ENCODE assay signal across 8 cellular contexts in the genomic region with DNA sequence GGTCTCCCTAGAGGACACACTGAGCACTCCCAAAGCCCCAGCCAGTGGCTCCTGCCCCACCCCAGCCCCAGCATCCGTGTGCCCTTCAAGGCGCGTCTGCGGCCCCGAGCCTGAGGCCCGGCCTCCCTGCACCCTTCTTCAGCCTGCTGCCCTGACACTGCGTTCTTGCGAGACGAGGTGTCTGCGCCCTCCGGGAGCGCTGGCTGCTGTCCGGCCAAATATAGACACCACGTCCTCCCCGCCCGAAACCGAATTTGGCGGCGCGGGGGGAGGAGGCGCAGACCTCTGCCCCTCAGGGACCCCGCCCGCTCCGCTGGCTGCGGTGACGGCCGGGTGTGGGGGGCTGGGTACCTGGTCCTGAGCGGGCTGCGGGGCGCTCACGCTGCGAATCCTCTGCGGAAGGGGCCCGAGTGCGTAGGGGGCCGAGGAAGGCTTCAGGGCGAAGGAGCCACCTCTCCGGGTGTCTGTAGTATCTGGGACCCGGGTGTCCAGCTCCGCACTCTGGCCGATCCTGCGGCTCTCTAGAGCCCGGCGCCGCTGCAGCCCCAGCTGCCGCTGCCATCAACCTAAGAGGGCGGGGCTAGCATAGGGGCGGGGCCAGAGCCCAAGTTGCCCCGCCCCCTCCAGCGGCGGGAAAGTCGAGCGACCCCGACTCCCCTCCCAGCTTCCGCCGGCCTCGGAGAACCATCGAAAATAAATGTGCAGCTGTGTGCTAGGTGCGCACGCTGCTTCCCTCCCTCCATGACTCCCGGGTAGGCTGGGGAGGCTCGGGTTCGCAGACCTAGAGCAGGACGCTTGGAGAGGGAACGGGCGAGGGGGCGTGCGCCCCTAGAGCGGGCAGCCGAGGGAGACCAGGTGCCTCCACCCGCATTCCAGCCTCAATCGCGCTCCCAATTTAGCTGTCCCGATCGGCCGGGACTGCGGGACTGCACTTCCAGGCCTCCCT. TPM values are rescaled to one million over a fixed set of nuclear protein-coding genes. Genes with fewer than 3 reads are reported as not detected.
DNase-seq lines count a peak whose midpoint lies in the region; ATAC-seq and TF ChIP-seq lines count a peak whose summit lies in the region.

A gene (minus strand): TSS at position 576 of the 946 bp plus-strand sequence. CDS start 1,491 bp downstream, outside the sequence.

- H3K9me3 Mint-ChIP-seq in neural progenitor cell, result no peaks in the 10 kb centered on the region

- H3K4me1 ChIP-seq in ES-I3 (ENCODE audit: insufficient read depth, low read length) (peaks cover 43% of the 10 kb centered on the region), neural progenitor cell (peaks cover 10% of the 10 kb centered on the region), urinary bladder (ENCODE audit: insufficient read depth) (no peaks in the 10 kb centered on the region)

- H3K4me3 Mint-ChIP-seq in neural progenitor cell, result peak within 1 kb of the TSS; percentile 85

- H3K4me2 ChIP-seq in neural progenitor cell, result peak within 1 kb of the TSS; percentile 97

- WGBS in urinary bladder, result 2% methylated on average over 77 of the region's 77 CpGs

- H3K9me3 ChIP-seq in ES-I3 (ENCODE audit: control insufficient read depth, insufficient read depth, low read length), result no peaks in the 10 kb centered on the region
- H3K9me3 ChIP-seq in neural progenitor cell (ENCODE audit: low read depth), result no peaks in the 10 kb centered on the region

- H3K27me3 ChIP-seq in neural progenitor cell, result peaks cover 67% of the 10 kb centered on the region

- H3F3A ChIP-seq in neural progenitor cell (ENCODE audit: low read depth), result peaks cover 24% of the 10 kb centered on the region

- DNase-seq in OCI-M1 (lab: John Stamatoyannopoulos, UW) (peak; percentile 68), activated gamma-delta T cell treated with Interleukin-2 at 50 U/mL for 16 hours (peak; percentile 62), germinal center (ENCODE audit: low spot score) (peak; percentile 82), neural progenitor cell (ENCODE audit: low spot score) (peak; percentile 92), H4 (ENCODE audit: low spot score) (no peak)

- peak; percentile 59 for ATAC-seq in HG02642 (IDR thresholded peaks at IDR 0.05; ENCODE audit: poor library complexity, unreplicated experiment)

- peaks cover 3% of the 10 kb centered on the region for H3K36me3 Mint-ChIP-seq in neural progenitor cell

- H4K20me1 ChIP-seq in neural progenitor cell (ENCODE audit: low read depth), result no peaks in the 10 kb centered on the region

- peaks cover 21% of the 10 kb centered on the region for H3K27me3 Mint-ChIP-seq in neural progenitor cell (ENCODE audit: insufficient read depth, low read depth)

- peaks cover 20% of the 10 kb centered on the region for H3K4me1 Mint-ChIP-seq in neural progenitor cell

- H3K79me2 ChIP-seq in neural progenitor cell (ENCODE audit: low read depth), result no peaks in the 10 kb centered on the region

- H2AFZ ChIP-seq in neural progenitor cell (replicated peaks), result peak within 1 kb of the TSS; percentile 94

- H3K27ac Mint-ChIP-seq in neural progenitor cell, result no peak within 1 kb of the TSS

- H3K4me3 ChIP-seq in neural progenitor cell, result peak within 1 kb of the TSS; percentile 75
- H3K4me3 ChIP-seq in urinary bladder (ENCODE audit: low read depth, low read length), result peak within 1 kb of the TSS; percentile 53

- TF ChIP-seq CTCF in neural progenitor cell (IDR thresholded peaks at IDR 0.05), result no peak

- no peak within 1 kb of the TSS for H3K27ac ChIP-seq in neural progenitor cell
- no peak within 1 kb of the TSS for H3K27ac ChIP-seq in urinary bladder (ENCODE audit: low read depth)

- H3K9ac ChIP-seq in ES-I3 (ENCODE audit: low read depth, low read length), result peak within 1 kb of the TSS; percentile 64
- no peak within 1 kb of the TSS for H3K9ac ChIP-seq in neural progenitor cell

- no peaks in the 10 kb centered on the region for H3K36me3 ChIP-seq in ES-I3 (ENCODE audit: insufficient read depth, low read length)
- no peaks in the 10 kb centered on the region for H3K36me3 ChIP-seq in neural progenitor cell
- H3K36me3 ChIP-seq in urinary bladder (ENCODE audit: insufficient read depth), result no peaks in the 10 kb centered on the region

RNA-seq across cellular contexts. Expression of the gene that starts here (rescaled TPM):
- total RNA-seq in neural progenitor cell (ENCODE audit: low replicate concordance) (3.9 and 6.2 TPM in 2 replicates), urinary bladder (5.2 TPM)
- polyA plus RNA-seq in urinary bladder, result 35.0 TPM
- 0.14 and 1.2 TPM in 2 replicates for total RNA-seq in H4 (2014; rRNA removed; shearing (Covaris generic))
